In the genomic region with DNA sequence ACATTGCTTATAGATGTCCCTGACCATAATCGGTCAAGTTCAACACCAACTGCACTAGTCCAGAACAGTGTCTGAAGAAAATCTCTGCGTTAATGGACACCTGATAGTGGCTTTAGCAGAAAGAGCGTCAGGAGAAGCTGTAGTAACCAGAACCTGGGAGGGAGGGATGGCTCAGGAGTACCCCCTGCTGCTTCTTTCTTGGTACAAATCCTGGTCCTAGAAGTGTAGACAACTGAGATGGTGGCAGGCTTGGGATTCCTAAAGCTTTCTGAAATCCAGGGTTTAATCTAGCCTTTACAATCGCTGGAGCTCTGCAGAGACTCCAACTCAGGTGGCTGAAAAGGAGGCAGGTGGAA, we compare ENCODE assay signal across 9 cellular contexts. TPM values are rescaled to one million over a fixed set of nuclear protein-coding genes. Genes with fewer than 3 reads are reported as not detected.
DNase-seq lines count a peak whose midpoint lies in the region; ATAC-seq, FAIRE-seq and TF ChIP-seq lines count a peak whose summit lies in the region.
"Had no signal": no experiment of that assay in that cellular context is flagged by ENCODE, and none has a peak within 500 bp of the region (broad histone marks: within the 10 kb centered on the region; RNA-seq: fewer than 3 reads in every experiment).

No MANE protein-coding gene starts in this region.

- no peak for TF ChIP-seq EP300 in HepG2 (IDR thresholded peaks at IDR 0.05; ENCODE audit: low read depth in 2 of 2, low read length in 2 of 2)
- TF ChIP-seq EP300 in HepG2 (CRISPR knock-in tag; IDR thresholded peaks at IDR 0.05; ENCODE audit: borderline replicate concordance) = no peak

- peak overlapping the region; percentile 75 for H3K4me2 ChIP-seq in HepG2 (ENCODE audit: low read depth, low read length)

- no peaks in the 10 kb centered on the region for H3K9me3 ChIP-seq in HepG2 (ENCODE audit: low read length)
- H3K9me3 ChIP-seq in thymus (ENCODE audit: control insufficient read depth) = no peaks in the 10 kb centered on the region

- no peak for ATAC-seq in activated CD8-positive, alpha-beta T cell treated with anti-CD3 and anti-CD28 coated beads, Interleukin-2, amount 10 ng/mL, durations not matched to agents 7 days and 5 days
- peak; percentile 5; the same call in 2 of the 3 replicates for ATAC-seq in HepG2
- no peak for ATAC-seq in GM19455 (IDR thresholded peaks at IDR 0.05; ENCODE audit: unreplicated experiment)

- no TSS peak for BruUV-seq in HepG2 (replicated peaks; lab: Mats Ljungman, UMichigan)

- H3K4me3 ChIP-seq in HepG2 (replicated peaks in 1 of 3; ENCODE audit: insufficient read depth in 1 of 3, low read depth in 2 of 3, low read length in 3 of 3) = peak overlapping the region in 2 of 3 experiments; percentile 21 to 64; a peak in 3 of 6 replicates
- H3K4me3 ChIP-seq in thymus (ENCODE audit: low read length) = no peak overlapping the region

- no peak overlapping the region for H2AFZ ChIP-seq in HepG2 (ENCODE audit: low read length)

- WGBS in HepG2 (ENCODE audit: low lambda C conversion rate) = 73% methylated on average over 4 of the region's 4 CpGs
- 85% methylated on average over 4 of the region's 4 CpGs for WGBS in thymus

- peak overlapping the region; percentile 46 for H3K9ac ChIP-seq in HepG2 (ENCODE audit: insufficient read depth, low read depth, low read length)

- H4K20me1 ChIP-seq in HepG2 (ENCODE audit: insufficient read depth, low read length) = no peaks in the 10 kb centered on the region

- H3K27me3 Mint-ChIP-seq in activated T-cell treated with anti-CD3 and anti-CD28 coated beads, Interleukin-2, amount 50 U/mL, for 24 hours = no peaks in the 10 kb centered on the region
- H3K27me3 Mint-ChIP-seq in activated CD8-positive, alpha-beta T cell treated with anti-CD3 and anti-CD28 coated beads, Interleukin-2, amount 10 ng/mL, durations not matched to agents 7 days and 5 days (ENCODE audit: low read depth) = no peaks in the 10 kb centered on the region

- TF ChIP-seq POLR2A in HepG2 (IDR thresholded peaks at IDR 0.05; ENCODE audit: insufficient read depth in 1 of 2, low read depth in 2 of 2, low read length in 2 of 2) = no peak

- H3K27ac ChIP-seq in HepG2 (ENCODE audit: extremely low read length, insufficient read depth, low read length) (peak overlapping the region; percentile 78), thymus (ENCODE audit: low read depth) (peak overlapping the region; percentile 84)

- no peaks in the 10 kb centered on the region for H3K9me3 Mint-ChIP-seq in activated T-cell treated with anti-CD3 and anti-CD28 coated beads, Interleukin-2, amount 50 U/mL, for 24 hours
- H3K9me3 Mint-ChIP-seq in activated CD8-positive, alpha-beta T cell treated with anti-CD3 and anti-CD28 coated beads, Interleukin-2, amount 10 ng/mL, durations not matched to agents 7 days and 5 days (ENCODE audit: insufficient read depth) = no peaks in the 10 kb centered on the region

- intact Hi-C loops in HepG2 (cut with micrococcal nuclease; ENCODE audit: unreplicated experiment) = loop anchor here (5.0 kb wide), 1 partner anchor 61 kb away; no protein-coding TSS in a partner anchor

- H3K27ac Mint-ChIP-seq in activated T-cell treated with anti-CD3 and anti-CD28 coated beads, Interleukin-2, amount 50 U/mL, for 24 hours = peak overlapping the region; percentile 95
- peak overlapping the region; percentile 97 for H3K27ac Mint-ChIP-seq in activated CD8-positive, alpha-beta T cell treated with anti-CD3 and anti-CD28 coated beads, Interleukin-2, amount 10 ng/mL, durations not matched to agents 7 days and 5 days

- TF ChIP-seq CTCF in HepG2 (CRISPR knock-in tag; IDR thresholded peaks at IDR 0.05) = peak; percentile 38

- POLR2A ChIA-PET in activated CD8-positive, alpha-beta T cell treated with anti-CD3 and anti-CD28 coated beads, Interleukin-2, amount 10 ng/mL, durations not matched to agents 7 days and 5 days (lab: Charles Lee) = interaction anchor here (0.7 to 3.8 kb wide), 12 partner anchors 9 to 163 kb away, joined by 3 to 26 read pairs (median 14); a partner anchor contains a TSS
- POLR2A ChIA-PET in HepG2 (lab: Yijun Ruan, JAX) = interaction anchor here (0.9 to 3.6 kb wide), 7 partner anchors 18 to 163 kb away, joined by 3 to 28 read pairs (median 8); a partner anchor contains a TSS

- H3K4me1 ChIP-seq in HepG2 (ENCODE audit: insufficient read depth, low read length) = peaks cover 73% of the 10 kb centered on the region
- peaks cover 51% of the 10 kb centered on the region for H3K4me1 ChIP-seq in thymus (ENCODE audit: control insufficient read depth, insufficient read depth, low read length)

- no peak for DNase-seq in activated T-cell treated with anti-CD3 and anti-CD28 coated beads, Interleukin-2, amount 50 U/mL, for 24 hours
- DNase-seq in activated T-cell treated with anti-CD3 and anti-CD28 coated beads, Interleukin-2, amount 50 U/mL, for 1 hour = no peak
- no peak for DNase-seq in activated CD8-positive, alpha-beta T cell treated with anti-CD3 and anti-CD28 coated beads, Interleukin-2, amount 10 ng/mL, durations not matched to agents 7 days and 5 days
- DNase-seq in HepG2 (ENCODE audit: low spot score) (no peak), H4 (ENCODE audit: low spot score) (no peak), COR-L47 (lab: John Stamatoyannopoulos, UW) (no peak)

- H3K36me3 Mint-ChIP-seq in activated T-cell treated with anti-CD3 and anti-CD28 coated beads, Interleukin-2, amount 50 U/mL, for 24 hours (ENCODE audit: low read depth) = peaks cover 95% of the 10 kb centered on the region
- peaks cover 67% of the 10 kb centered on the region for H3K36me3 Mint-ChIP-seq in activated CD8-positive, alpha-beta T cell treated with anti-CD3 and anti-CD28 coated beads, Interleukin-2, amount 10 ng/mL, durations not matched to agents 7 days and 5 days (ENCODE audit: low read depth)

- no peak for TF ChIP-seq RAD21 in HepG2 (CRISPR knock-in tag; IDR thresholded peaks at IDR 0.05)

- H3K4me1 Mint-ChIP-seq in activated T-cell treated with anti-CD3 and anti-CD28 coated beads, Interleukin-2, amount 50 U/mL, for 24 hours (ENCODE audit: low read depth) = peaks cover 75% of the 10 kb centered on the region
- H3K4me1 Mint-ChIP-seq in activated CD8-positive, alpha-beta T cell treated with anti-CD3 and anti-CD28 coated beads, Interleukin-2, amount 10 ng/mL, durations not matched to agents 7 days and 5 days (ENCODE audit: low read depth) = peaks cover 75% of the 10 kb centered on the region

- H3K4me3 Mint-ChIP-seq in activated T-cell treated with anti-CD3 and anti-CD28 coated beads, Interleukin-2, amount 50 U/mL, for 24 hours = peak overlapping the region; percentile 93
- peak overlapping the region; percentile 78 for H3K4me3 Mint-ChIP-seq in activated CD8-positive, alpha-beta T cell treated with anti-CD3 and anti-CD28 coated beads, Interleukin-2, amount 10 ng/mL, durations not matched to agents 7 days and 5 days

- FAIRE-seq in HepG2 (lab: Jason Lieb, UNC) = no peak

- H3K79me2 ChIP-seq in HepG2 (ENCODE audit: insufficient read depth, low read length) = peaks cover 78% of the 10 kb centered on the region

- H3K36me3 ChIP-seq in HepG2 (replicated peaks in 1 of 2; ENCODE audit: control insufficient read depth in 1 of 2, insufficient read depth in 2 of 2, low read length in 2 of 2) = no peaks in the 10 kb centered on the region
- H3K36me3 ChIP-seq in thymus (ENCODE audit: control insufficient read depth, insufficient read depth) = peaks cover 11% of the 10 kb centered on the region

- CTCF ChIA-PET in activated CD8-positive, alpha-beta T cell treated with anti-CD3 and anti-CD28 coated beads, Interleukin-2, amount 10 ng/mL, durations not matched to agents 7 days and 5 days (lab: Charles Lee) = interaction anchor here (0.6 to 9.6 kb wide), 19 partner anchors 9 to 469 kb away, joined by 3 to 86 read pairs (median 6); a partner anchor contains a TSS
- CTCF ChIA-PET in HepG2 (lab: Yijun Ruan, JAX; ENCODE audit: low intra/inter-chr PET ratio, low total read pairs) = no interaction called here

- H3K27me3 ChIP-seq in HepG2 (ENCODE audit: control insufficient read depth in 1 of 2, insufficient read depth in 2 of 2, low read length in 2 of 2) (no peaks in the 10 kb centered on the region), thymus (ENCODE audit: control insufficient read depth, insufficient read depth) (no peaks in the 10 kb centered on the region)

- in situ Hi-C loops in HepG2 (cut with HindIII; ENCODE audit: extremely low pct_ligation_motif_present, low pct_unique_long_range_greater_than_20kb) = no loop called here

RNA-seq across cellular contexts. Expression of a gene that starts 5.4 kb away (rescaled TPM):
- total RNA-seq in activated CD8-positive, alpha-beta T cell treated with anti-CD3 and anti-CD28 coated beads, Interleukin-2, amount 10 ng/mL, durations not matched to agents 7 days and 5 days = 10 to 100 TPM; 17.5 to 23.8 TPM
- 1.2 and 2.6 TPM in 2 replicates for total RNA-seq in HepG2 (2016; rRNA removed; fragmentation: Illumina TruSeq; extraction: Trizol)
- total RNA-seq in HepG2 (2016; cell fraction: cytosol; rRNA removed; fragmentation: Illumina TruSeq; extraction: Trizol; ENCODE audit: low read depth) = 2.1 and 2.5 TPM in 2 replicates
- 1.1 and 2.6 TPM in 2 replicates for total RNA-seq in HepG2 (2016; cell fraction: insoluble cytoplasmic fraction; rRNA removed; fragmentation: Illumina TruSeq; extraction: Trizol)
- 2.1 and 2.4 TPM in 2 replicates for total RNA-seq in HepG2 (2016; cell fraction: membrane; rRNA removed; fragmentation: Illumina TruSeq; extraction: Trizol)
- 3.1 and 3.3 TPM in 2 replicates for total RNA-seq in HepG2 (2016; cell fraction: nucleus; rRNA removed; fragmentation: Illumina TruSeq; extraction: Trizol)
- polyA plus RNA-seq in HepG2 (2011; rRNA removed) (2.6 and 4.0 TPM in 2 replicates), thymus (21.8 TPM)
- polyA plus RNA-seq in HepG2 (2011; cell fraction: cytosol; rRNA removed) = 1.8 and 2.4 TPM in 2 replicates
- polyA plus RNA-seq in HepG2 (2011; cell fraction: nucleus; rRNA removed) = 10.1 and 10.7 TPM in 2 replicates
- 1.6 and 2.1 TPM in 2 replicates for polyA plus RNA-seq in HepG2 (2012)
- 1.6 and 2.0 TPM in 2 replicates for polyA plus RNA-seq in HepG2 (2016; cell fraction: cytosol; fragmentation: Illumina TruSeq; extraction: Trizol; ENCODE audit: low read depth)
- 1.3 and 1.9 TPM in 2 replicates for polyA plus RNA-seq in HepG2 (2016; cell fraction: insoluble cytoplasmic fraction; fragmentation: Illumina TruSeq; extraction: Trizol; ENCODE audit: low read depth)
- polyA plus RNA-seq in HepG2 (2016; cell fraction: membrane; fragmentation: Illumina TruSeq; extraction: Trizol; ENCODE audit: low read depth) = 1.6 and 2.3 TPM in 2 replicates
- 10.6 and 10.8 TPM in 2 replicates for polyA plus RNA-seq in HepG2 (2016; cell fraction: nucleus; fragmentation: Illumina TruSeq; extraction: Trizol; ENCODE audit: insufficient read depth, low read depth)
- polyA minus RNA-seq in HepG2 (2011; rRNA and poly(A)+ RNA removed; ENCODE audit: low replicate concordance) = 2.2 and 7.2 TPM in 2 replicates
- 0.40 and 0.44 TPM in 2 replicates for polyA minus RNA-seq in HepG2 (2011; cell fraction: cytosol; rRNA and poly(A)+ RNA removed)
- polyA minus RNA-seq in HepG2 (2011; cell fraction: nucleus; rRNA and poly(A)+ RNA removed) = 3.2 and 3.7 TPM in 2 replicates
- total RNA-seq in H4 (2014; rRNA removed; shearing (Covaris generic)) = 4.3 and 4.6 TPM in 2 replicates

RNA-seq across cellular contexts. Expression of a gene that starts 49.5 kb away (rescaled TPM):
- under 1 TPM; 0.52 to 0.55 TPM for total RNA-seq in activated CD8-positive, alpha-beta T cell treated with anti-CD3 and anti-CD28 coated beads, Interleukin-2, amount 10 ng/mL, durations not matched to agents 7 days and 5 days
- total RNA-seq in HepG2 (2016; rRNA removed; fragmentation: Illumina TruSeq; extraction: Trizol) = not detected in 2 replicates
- not detected in 2 replicates for total RNA-seq in HepG2 (2016; cell fraction: cytosol; rRNA removed; fragmentation: Illumina TruSeq; extraction: Trizol; ENCODE audit: low read depth)
- total RNA-seq in HepG2 (2016; cell fraction: insoluble cytoplasmic fraction; rRNA removed; fragmentation: Illumina TruSeq; extraction: Trizol) = not detected in 2 replicates
- total RNA-seq in HepG2 (2016; cell fraction: membrane; rRNA removed; fragmentation: Illumina TruSeq; extraction: Trizol) = not detected in 2 replicates
- not detected in 2 replicates for total RNA-seq in HepG2 (2016; cell fraction: nucleus; rRNA removed; fragmentation: Illumina TruSeq; extraction: Trizol)
- not detected in 2 replicates for polyA plus RNA-seq in HepG2 (2011; rRNA removed)
- polyA plus RNA-seq in HepG2 (2011; cell fraction: cytosol; rRNA removed) = not detected in 2 replicates
- polyA plus RNA-seq in HepG2 (2011; cell fraction: nucleus; rRNA removed) = not detected in 2 replicates
- not detected in 2 replicates for polyA plus RNA-seq in HepG2 (2012)
- not detected in 2 replicates for polyA plus RNA-seq in HepG2 (2016; cell fraction: cytosol; fragmentation: Illumina TruSeq; extraction: Trizol; ENCODE audit: low read depth)
- not detected in 2 replicates for polyA plus RNA-seq in HepG2 (2016; cell fraction: insoluble cytoplasmic fraction; fragmentation: Illumina TruSeq; extraction: Trizol; ENCODE audit: low read depth)
- not detected in 2 replicates for polyA plus RNA-seq in HepG2 (2016; cell fraction: membrane; fragmentation: Illumina TruSeq; extraction: Trizol; ENCODE audit: low read depth)
- not detected in 2 replicates for polyA plus RNA-seq in HepG2 (2016; cell fraction: nucleus; fragmentation: Illumina TruSeq; extraction: Trizol; ENCODE audit: insufficient read depth, low read depth)
- polyA minus RNA-seq in HepG2 (2011; rRNA and poly(A)+ RNA removed; ENCODE audit: low replicate concordance) = not detected in 2 replicates
- polyA minus RNA-seq in HepG2 (2011; cell fraction: cytosol; rRNA and poly(A)+ RNA removed) = not detected in 2 replicates
- not detected in 2 replicates for polyA minus RNA-seq in HepG2 (2011; cell fraction: nucleus; rRNA and poly(A)+ RNA removed)
- 0.21 TPM for polyA plus RNA-seq in thymus
- 0.21 TPM in 1 of 2 replicates, not detected in the other for total RNA-seq in H4 (2014; rRNA removed; shearing (Covaris generic))
- total RNA-seq: left lobe of liver had no signal
